16 cellular contexts compared by ENCODE assay signal in genomic region chr7:7672545-7673239, GRCh38. TPM values are rescaled to one million over a fixed set of nuclear protein-coding genes. Genes with fewer than 3 reads are reported as not detected.
DNase-seq lines count a peak whose midpoint lies in the region; ATAC-seq and TF ChIP-seq lines count a peak whose summit lies in the region.
"Had no signal": no experiment of that assay in that cellular context is flagged by ENCODE, and none has a peak within 500 bp of the region (broad histone marks: within the 10 kb centered on the region; RNA-seq: fewer than 3 reads in every experiment).

No MANE protein-coding gene starts in this region.

- H3K4me3 Mint-ChIP-seq in natural killer cell treated with Interleukin-12 subunit alpha and Interleukin-12 subunit beta and Interleukin-15 and Interleukin-18, amount 100 ng/mL, for 72 hours = no peak overlapping the region
- H3K4me3 Mint-ChIP-seq in natural killer cell = no peak overlapping the region
- H3K4me3 Mint-ChIP-seq in activated naive CD8-positive, alpha-beta T cell treated with anti-CD3 and anti-CD28 coated beads, Interleukin-2, amount 10 ng/mL, durations not matched to agents 7 days and 5 days = no peak overlapping the region
- H3K4me3 Mint-ChIP-seq: GM23338 had no signal

- H3K27ac ChIP-seq in stomach smooth muscle (ENCODE audit: low read length) = peak overlapping the region; percentile 37
- H3K27ac ChIP-seq: psoas muscle, upper lobe of right lung had no signal

- POLR2A ChIA-PET in activated naive CD8-positive, alpha-beta T cell treated with anti-CD3 and anti-CD28 coated beads, Interleukin-2, amount 10 ng/mL, durations not matched to agents 7 days and 5 days (lab: Charles Lee) = no interaction called here

- H3K36me3 Mint-ChIP-seq in natural killer cell treated with Interleukin-12 subunit alpha and Interleukin-12 subunit beta and Interleukin-15 and Interleukin-18, amount 100 ng/mL, for 72 hours = peaks cover 9% of the 10 kb centered on the region
- no peaks in the 10 kb centered on the region for H3K36me3 Mint-ChIP-seq in natural killer cell
- peaks cover 46% of the 10 kb centered on the region for H3K36me3 Mint-ChIP-seq in activated naive CD8-positive, alpha-beta T cell treated with anti-CD3 and anti-CD28 coated beads, Interleukin-2, amount 10 ng/mL, durations not matched to agents 7 days and 5 days

- H3K36me3 ChIP-seq in stomach smooth muscle (ENCODE audit: control insufficient read depth in 2 of 2, insufficient read depth in 2 of 2, low read length in 2 of 2) = peaks cover 0 to 4% of the 10 kb centered on the region in 2 donors
- H3K36me3 ChIP-seq: BE2C, upper lobe of right lung had no signal

- H3K27me3 Mint-ChIP-seq in natural killer cell treated with Interleukin-12 subunit alpha and Interleukin-12 subunit beta and Interleukin-15 and Interleukin-18, amount 100 ng/mL, for 72 hours = no peaks in the 10 kb centered on the region
- H3K27me3 Mint-ChIP-seq in natural killer cell (ENCODE audit: low read depth in 2 of 2) = no peaks in the 10 kb centered on the region
- H3K27me3 Mint-ChIP-seq in activated naive CD8-positive, alpha-beta T cell treated with anti-CD3 and anti-CD28 coated beads, Interleukin-2, amount 10 ng/mL, durations not matched to agents 7 days and 5 days = no peaks in the 10 kb centered on the region

- no peaks in the 10 kb centered on the region for H3K4me1 ChIP-seq in stomach smooth muscle (ENCODE audit: control insufficient read depth, insufficient read depth, low read length)
- H3K4me1 ChIP-seq: upper lobe of right lung had no signal

- no peak overlapping the region for H3K27ac Mint-ChIP-seq in natural killer cell treated with Interleukin-12 subunit alpha and Interleukin-12 subunit beta and Interleukin-15 and Interleukin-18, amount 100 ng/mL, for 72 hours
- H3K27ac Mint-ChIP-seq in natural killer cell = no peak overlapping the region
- no peak overlapping the region for H3K27ac Mint-ChIP-seq in activated naive CD8-positive, alpha-beta T cell treated with anti-CD3 and anti-CD28 coated beads, Interleukin-2, amount 10 ng/mL, durations not matched to agents 7 days and 5 days
- H3K27ac Mint-ChIP-seq: GM23338 had no signal

- H3K9me3 ChIP-seq in stomach smooth muscle (ENCODE audit: control insufficient read depth in 2 of 2, low read length in 2 of 2) = no peaks in the 10 kb centered on the region
- H3K9me3 ChIP-seq: BE2C, psoas muscle, upper lobe of right lung had no signal

- H3K4me1 Mint-ChIP-seq in natural killer cell treated with Interleukin-12 subunit alpha and Interleukin-12 subunit beta and Interleukin-15 and Interleukin-18, amount 100 ng/mL, for 72 hours (ENCODE audit: low read depth in 2 of 2) = peaks cover 7 to 16% of the 10 kb centered on the region in 2 donors
- H3K4me1 Mint-ChIP-seq in natural killer cell = peaks cover 8 to 25% of the 10 kb centered on the region in 2 donors
- H3K4me1 Mint-ChIP-seq in activated naive CD8-positive, alpha-beta T cell treated with anti-CD3 and anti-CD28 coated beads, Interleukin-2, amount 10 ng/mL, durations not matched to agents 7 days and 5 days = peaks cover 19% of the 10 kb centered on the region

- DNase-seq in natural killer cell treated with Interleukin-12 subunit alpha and Interleukin-12 subunit beta and Interleukin-15 and Interleukin-18, amount 100 ng/mL, for 72 hours (ENCODE audit: low spot score) = no peak
- DNase-seq in natural killer cell = no peak
- DNase-seq in MV-4-11 (lab: John Stamatoyannopoulos, UW) = peak; percentile 31
- DNase-seq in activated naive CD8-positive, alpha-beta T cell treated with anti-CD3 and anti-CD28 coated beads, Interleukin-2, amount 10 ng/mL, durations not matched to agents 7 days and 5 days = no peak
- no peak for DNase-seq in middle frontal gyrus (ENCODE audit: extremely low spot score, low spot score)
- DNase-seq in cerebellar cortex (ENCODE audit: low spot score) = no peak
- DNase-seq in NCI-H1417 (lab: John Stamatoyannopoulos, UW) = no peak
- DNase-seq: activated CD8-positive, alpha-beta memory T cell treated with anti-CD3 and anti-CD28 coated beads for 24 hours; BE2C; NCI-H2029; psoas muscle; stimulated activated CD8-positive, alpha-beta memory T cell treated with anti-CD3 and anti-CD28 coated beads, Interleukin-4, amount 100 ng/mL, for 48 hours; upper lobe of right lung had no signal

- no peaks in the 10 kb centered on the region for H3K27me3 ChIP-seq in stomach smooth muscle (ENCODE audit: control insufficient read depth in 1 of 2, insufficient read depth in 2 of 2, low read length in 2 of 2)
- H3K27me3 ChIP-seq: BE2C, upper lobe of right lung had no signal

- H3K9me3 Mint-ChIP-seq in natural killer cell treated with Interleukin-12 subunit alpha and Interleukin-12 subunit beta and Interleukin-15 and Interleukin-18, amount 100 ng/mL, for 72 hours = no peaks in the 10 kb centered on the region
- no peaks in the 10 kb centered on the region for H3K9me3 Mint-ChIP-seq in natural killer cell
- H3K9me3 Mint-ChIP-seq in activated naive CD8-positive, alpha-beta T cell treated with anti-CD3 and anti-CD28 coated beads, Interleukin-2, amount 10 ng/mL, durations not matched to agents 7 days and 5 days = peaks cover 17% of the 10 kb centered on the region
- H3K9me3 Mint-ChIP-seq: GM23338 had no signal

- TF ChIP-seq CTCF in natural killer cell (IDR thresholded peaks at IDR 0.05) = no peak

- intact Hi-C loops in natural killer cell (cut with micrococcal nuclease) = no loop called here

- peak; percentile 11 to 31 for ATAC-seq in natural killer cell treated with Interleukin-12 subunit alpha and Interleukin-12 subunit beta and Interleukin-15 and Interleukin-18, amount 100 ng/mL, for 72 hours
- no peak for ATAC-seq in natural killer cell
- peak; percentile 36 for ATAC-seq in activated naive CD8-positive, alpha-beta T cell treated with anti-CD3 and anti-CD28 coated beads, Interleukin-2, amount 10 ng/mL, durations not matched to agents 7 days and 5 days (ENCODE audit: low read depth)
- ATAC-seq: GM23338, left lobe of liver, upper lobe of right lung had no signal

- H3K4me3 ChIP-seq in stomach smooth muscle (ENCODE audit: low read length in 2 of 2) = peak overlapping the region; percentile 41 to 61
- H3K4me3 ChIP-seq: GM23338, psoas muscle, upper lobe of right lung had no signal

- peak overlapping the region; percentile 35 to 37 for H3K9ac ChIP-seq in stomach smooth muscle (ENCODE audit: low read length in 2 of 2)

RNA-seq across cellular contexts. Expression of gene UMAD1, which starts 32.1 kb away (rescaled TPM):
- total RNA-seq in natural killer cell treated with Interleukin-12 subunit alpha and Interleukin-12 subunit beta and Interleukin-15 and Interleukin-18, amount 100 ng/mL, for 72 hours = 10 to 100 TPM in 1 of 2 donors, 1 to 10 TPM in 1; 9.3 to 11.4 TPM
- total RNA-seq in natural killer cell = 10 to 100 TPM; 12.3 to 16.5 (median 14.6) TPM
- 10 to 100 TPM; 14.4 to 18.4 TPM for total RNA-seq in activated naive CD8-positive, alpha-beta T cell treated with anti-CD3 and anti-CD28 coated beads, Interleukin-2, amount 10 ng/mL, durations not matched to agents 7 days and 5 days

RNA-seq across cellular contexts. Expression of gene RPA3, which starts 45.7 kb away (rescaled TPM):
- total RNA-seq in natural killer cell treated with Interleukin-12 subunit alpha and Interleukin-12 subunit beta and Interleukin-15 and Interleukin-18, amount 100 ng/mL, for 72 hours = 10 to 100 TPM; 64.3 to 76.7 TPM
- total RNA-seq in natural killer cell = 10 to 100 TPM; 14.2 to 25.9 (median 22.6) TPM
- total RNA-seq in activated naive CD8-positive, alpha-beta T cell treated with anti-CD3 and anti-CD28 coated beads, Interleukin-2, amount 10 ng/mL, durations not matched to agents 7 days and 5 days = 100 to 1,000 TPM in 1 of 2 experiments, 10 to 100 TPM in 1; 89.5 to 101 TPM

Comparison
In these comparisons a context has a peak if more than half of its experiments do, and no peak if none do; other contexts are left out.
1. ATAC-seq: peak in natural killer cell treated with Interleukin-12 subunit alpha and Interleukin-12 subunit beta and Interleukin-15 and Interleukin-18, amount 100 ng/mL, for 72 hours (2 of 2) and activated naive CD8-positive, alpha-beta T cell treated with anti-CD3 and anti-CD28 coated beads, Interleukin-2, amount 10 ng/mL, durations not matched to agents 7 days and 5 days (single experiment); none in natural killer cell (0 of 3).